In genomic region chr6:1729752-1730140, GRCh38 we compare ENCODE assay signal across 25 cellular contexts.
"Had no signal": no experiment of that assay in that cellular context is flagged by ENCODE, and none has a peak within 500 bp of the region (broad histone marks: within the 10 kb centered on the region; RNA-seq: fewer than 3 reads in every experiment).

No MANE protein-coding gene starts in this region.

- H3K9me3 Mint-ChIP-seq: activated naive CD8-positive, alpha-beta T cell treated with anti-CD3 and anti-CD28 coated beads, Interleukin-2, amount 10 ng/mL, durations not matched to agents 7 days and 5 days; T-helper 2 cell treated with Interferon-gamma antibody and Interleukin-4, amounts not matched to agents 5 μg/mL and 100 μg/mL, for 36 hours had no signal

- H3K4me3 Mint-ChIP-seq: activated B cell treated with CpG ODN at 0.5 μM for 24 hours; activated naive CD4-positive, alpha-beta T cell treated with anti-CD3 and anti-CD28 coated beads for 36 hours; activated naive CD8-positive, alpha-beta T cell treated with anti-CD3 and anti-CD28 coated beads, Interleukin-2, amount 10 ng/mL, durations not matched to agents 7 days and 5 days; natural killer cell; stimulated activated naive CD8-positive, alpha-beta T cell treated with anti-CD3 and anti-CD28 coated beads, Interleukin-15, Interleukin-2, amounts not matched to agents 100 ng/mL and 50 ng/mL, for 24 hours; T-cell; T-helper 2 cell treated with Interferon-gamma antibody and Interleukin-4, amounts not matched to agents 5 μg/mL and 100 μg/mL, for 36 hours had no signal

- H3K4me1 Mint-ChIP-seq: activated B cell treated with CpG ODN at 0.5 μM for 24 hours, natural killer cell, T-cell had no signal

- H3K36me3 Mint-ChIP-seq: natural killer cell had no signal

- H3K36me3 ChIP-seq: heart left ventricle, lower lobe of right lung, neutrophil, ovary, prostate gland, right atrium auricular region, thyroid gland had no signal

- H3K4me1 ChIP-seq: body of pancreas, lower lobe of right lung, prostate gland, right atrium auricular region had no signal

- H3K27ac Mint-ChIP-seq: activated B cell treated with CpG ODN at 0.5 μM for 24 hours; activated naive CD4-positive, alpha-beta T cell treated with anti-CD3 and anti-CD28 coated beads for 36 hours; activated naive CD8-positive, alpha-beta T cell treated with anti-CD3 and anti-CD28 coated beads, Interleukin-2, amount 10 ng/mL, durations not matched to agents 7 days and 5 days; natural killer cell; stimulated activated naive CD8-positive, alpha-beta T cell treated with anti-CD3 and anti-CD28 coated beads, Interleukin-15, Interleukin-2, amounts not matched to agents 100 ng/mL and 50 ng/mL, for 24 hours; T-cell; T-helper 2 cell treated with Interferon-gamma antibody and Interleukin-4, amounts not matched to agents 5 μg/mL and 100 μg/mL, for 36 hours had no signal

- H3K27ac ChIP-seq: body of pancreas, heart left ventricle, lower lobe of right lung, neutrophil, ovary, prostate gland, right atrium auricular region, thyroid gland had no signal

- ATAC-seq: body of pancreas, heart left ventricle, left lobe of liver, lower lobe of right lung, natural killer cell, T-cell had no signal

- H3K9me3 ChIP-seq: body of pancreas, lower lobe of right lung, neutrophil, ovary, prostate gland, thyroid gland had no signal

- H3K27me3 Mint-ChIP-seq: activated B cell treated with CpG ODN at 0.5 μM for 24 hours; activated naive CD8-positive, alpha-beta T cell treated with anti-CD3 and anti-CD28 coated beads, Interleukin-2, amount 10 ng/mL, durations not matched to agents 7 days and 5 days; stimulated activated naive CD8-positive, alpha-beta T cell treated with anti-CD3 and anti-CD28 coated beads, Interleukin-15, Interleukin-2, amounts not matched to agents 100 ng/mL and 50 ng/mL, for 24 hours; T-cell had no signal

- DNase-seq: activated B cell treated with CpG ODN at 0.5 μM for 24 hours; activated CD4-positive, alpha-beta T cell treated with anti-CD3 and anti-CD28 coated beads for 4 hours; activated CD4-positive, alpha-beta T cell treated with anti-CD3 and anti-CD28 coated beads, Interleukin-2, amount 50 U/mL, for 48 hours; activated effector memory CD4-positive, alpha-beta T cell treated with Interleukin-2 at 50 U/mL for 16 hours; activated naive CD4-positive, alpha-beta T cell treated with anti-CD3 and anti-CD28 coated beads for 36 hours; activated naive CD8-positive, alpha-beta T cell treated with anti-CD3 and anti-CD28 coated beads, Interleukin-2, amount 10 ng/mL, durations not matched to agents 7 days and 5 days; activated T-cell treated with anti-CD3 and anti-CD28 coated beads, Interleukin-2, amount 50 U/mL, for 48 hours; amygdala; body of pancreas; effector memory CD4-positive, alpha-beta T cell; heart left ventricle; lower lobe of right lung; midbrain; natural killer cell; ovary; stimulated activated CD4-positive, alpha-beta T cell treated with anti-CD3 and anti-CD28 coated beads, Interleukin-1b, Interleukin-23, amount 100 ng/mL, for 48 hours; substantia nigra; T-cell; thyroid gland had no signal

- H3K27me3 ChIP-seq: body of pancreas, heart left ventricle, neutrophil, ovary, right atrium auricular region, thyroid gland had no signal

- H3K4me3 ChIP-seq: body of pancreas, heart left ventricle, lower lobe of right lung, ovary, prostate gland, right atrium auricular region, thyroid gland had no signal
